In the genomic region with DNA sequence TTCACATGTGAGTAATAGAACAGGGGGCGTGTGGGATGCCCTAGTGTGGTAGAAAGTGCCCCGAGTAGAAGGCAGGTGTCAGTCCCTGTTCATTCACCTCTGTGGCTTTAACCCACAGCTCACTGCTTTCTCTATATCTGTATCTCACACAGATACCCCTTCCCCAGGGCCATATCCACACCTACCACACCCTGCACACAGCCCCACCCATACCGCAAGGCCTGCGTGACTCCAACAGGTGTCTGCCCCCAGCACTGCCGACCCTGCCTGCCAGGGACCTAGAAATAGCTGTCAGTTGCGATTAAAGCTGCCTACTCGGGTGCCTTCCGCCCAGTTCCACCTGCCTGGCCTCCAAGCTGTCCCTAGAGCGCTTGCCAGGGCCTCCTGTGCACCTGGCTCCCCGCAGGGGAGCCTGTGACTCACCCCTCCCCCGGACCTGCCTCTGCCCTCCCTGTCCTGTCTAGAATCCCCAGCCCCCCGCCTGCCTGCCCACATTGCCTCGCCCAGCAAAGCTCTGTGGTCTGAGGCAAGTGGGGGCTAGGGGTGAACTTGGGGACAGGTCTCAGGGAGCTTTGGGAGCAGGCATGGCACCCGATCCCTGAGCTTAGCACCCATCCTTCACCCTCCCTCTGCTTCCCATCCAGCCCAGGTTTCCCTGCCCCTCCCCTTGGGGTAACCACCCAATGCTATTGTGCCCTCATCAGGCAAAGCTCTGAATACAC, we compare ENCODE assay signal across 9 cellular contexts. TPM values are rescaled to one million over a fixed set of nuclear protein-coding genes. Genes with fewer than 3 reads are reported as not detected.
A peak's percentile ranks its signal among the peaks of the same experiment; 100 is the strongest.
DNase-seq lines count a peak whose midpoint lies in the region; ATAC-seq, FAIRE-seq and TF ChIP-seq lines count a peak whose summit lies in the region.
"Had no signal": no experiment of that assay in that cellular context is flagged by ENCODE, and none has a peak within 500 bp of the region (broad histone marks: within the 10 kb centered on the region; RNA-seq: fewer than 3 reads in every experiment).

No MANE protein-coding gene starts in this region.

- ATAC-seq in CD4-positive, alpha-beta T cell (ENCODE audit: poor library complexity) = no peak
- ATAC-seq in GM21529 (IDR thresholded peaks at IDR 0.05; ENCODE audit: unreplicated experiment) (no peak), GM18909 (IDR thresholded peaks at IDR 0.05; ENCODE audit: poor library complexity, unreplicated experiment) (no peak)

- H3K27ac ChIP-seq in CD4-positive, alpha-beta T cell (ENCODE audit: low read depth, low read length) = no peak overlapping the region
- H3K27ac ChIP-seq in SK-N-MC = peak overlapping the region; percentile 48; the same call in 1 of the 2 replicates

- peak overlapping the region; percentile 58 for H3K27ac Mint-ChIP-seq in CD4-positive, alpha-beta T cell

- H3K4me3 ChIP-seq in SK-N-MC = no peak overlapping the region

- H3K27me3 Mint-ChIP-seq in CD4-positive, alpha-beta T cell = no peaks in the 10 kb centered on the region

- POLR2A ChIA-PET in CD4-positive, alpha-beta T cell (lab: Charles Lee) = interaction anchor here (1.3 to 4.6 kb wide), 3 partner anchors 30 to 46 kb away, joined by 5 to 26 read pairs (median 6); a partner anchor contains a TSS

- DNase-seq in CD4-positive, alpha-beta T cell = no peak
- DNase-seq in SK-N-MC (ENCODE audit: low read depth, low spot score) (no peak), islet precursor cell (peak; percentile 67), H54 (ENCODE audit: insufficient read length, low spot score) (no peak), erythroblast (lab: John Stamatoyannopoulos, UW) (no peak)

- TF ChIP-seq RAD21 in Ishikawa (IDR thresholded peaks at IDR 0.05; ENCODE audit: low read depth) = peak; percentile 24; the same call in 1 of the 2 replicates

- no peak for TF ChIP-seq CTCF in CD4-positive, alpha-beta T cell (IDR thresholded peaks at IDR 0.05)

- H3K36me3 ChIP-seq in SK-N-MC (ENCODE audit: insufficient read depth, low read length) = peaks cover 26% of the 10 kb centered on the region

- intact Hi-C loops in CD4-positive, alpha-beta T cell (cut with DNase I, micrococcal nuclease) = no loop called here

- H3K9me3 Mint-ChIP-seq in CD4-positive, alpha-beta T cell = no peaks in the 10 kb centered on the region
- H3K9me3 Mint-ChIP-seq: activated T-helper 1 cell treated with anti-CD3 and anti-CD28 coated beads, Interleukin-12 subunit alpha, Interleukin-12 subunit beta, Interleukin-2, Interleukin-4 antibody, amounts not matched to agents 30 ng/mL and 10 ng/mL and 1 ng/mL, durations not matched to agents 14 hours and 24 hours and 36 hours had no signal

- CTCF ChIA-PET in CD4-positive, alpha-beta T cell (lab: Charles Lee) = interaction anchor here (1.9 to 16.9 kb wide), 3 partner anchors 9 to 44 kb away, joined by 12 to 347 read pairs (median 18); a partner anchor contains a TSS

- H3K4me3 Mint-ChIP-seq in CD4-positive, alpha-beta T cell = no peak overlapping the region
- H3K4me3 Mint-ChIP-seq: activated T-helper 1 cell treated with anti-CD3 and anti-CD28 coated beads, Interleukin-12 subunit alpha, Interleukin-12 subunit beta, Interleukin-2, Interleukin-4 antibody, amounts not matched to agents 30 ng/mL and 10 ng/mL and 1 ng/mL, durations not matched to agents 14 hours and 24 hours and 36 hours had no signal

- TF ChIP-seq POLR2A in H54 (IDR thresholded peaks at IDR 0.05; ENCODE audit: low read depth, low read length) = no peak
- TF ChIP-seq POLR2A in erythroblast (IDR thresholded peaks at IDR 0.05; ENCODE audit: low read length) = no peak

- no peak for FAIRE-seq in H54 (lab: Jason Lieb, UNC)

- H3K4me1 Mint-ChIP-seq in CD4-positive, alpha-beta T cell (ENCODE audit: low read depth) = peaks cover 13% of the 10 kb centered on the region

- peaks cover 54% of the 10 kb centered on the region for H3K36me3 Mint-ChIP-seq in CD4-positive, alpha-beta T cell (ENCODE audit: low read depth)

- H3K27me3 ChIP-seq in CD4-positive, alpha-beta T cell (ENCODE audit: control insufficient read depth, insufficient read depth, low read length) = no peaks in the 10 kb centered on the region

- H3K9me3 ChIP-seq in CD4-positive, alpha-beta T cell (ENCODE audit: control insufficient read depth, low read length) = no peaks in the 10 kb centered on the region
- H3K9me3 ChIP-seq in SK-N-MC (ENCODE audit: low read depth, low read length) = no peaks in the 10 kb centered on the region

- TF ChIP-seq EP300 in Ishikawa (IDR thresholded peaks at IDR 0.05; ENCODE audit: borderline replicate concordance) = peak; percentile 91

- no peak overlapping the region for H3K9ac ChIP-seq in SK-N-MC (ENCODE audit: insufficient read length)

TF ChIP-seq in Ishikawa, 13 proteins besides CTCF, POLR2A, EP300 and RAD21:
- TF ChIP-seq TAF1 (IDR thresholded peaks at IDR 0.05; ENCODE audit: low read depth) (no peak), ZBTB7A (IDR thresholded peaks at IDR 0.05; ENCODE audit: low read depth) (peak; percentile 95), TCF12 (IDR thresholded peaks at IDR 0.05; ENCODE audit: low read depth) (peak; percentile 99), CREB1 (IDR thresholded peaks at IDR 0.05; ENCODE audit: low read depth) (no peak), EGR1 (IDR thresholded peaks at IDR 0.05) (peak; percentile 78), FOXM1 (IDR thresholded peaks at IDR 0.05; ENCODE audit: borderline replicate concordance, low read depth) (peak; percentile 86), CEBPB (IDR thresholded peaks at IDR 0.05) (peak; percentile 10; the same call in 1 of the 2 replicates), NFIC (IDR thresholded peaks at IDR 0.05) (peak; percentile 83), YY1 (IDR thresholded peaks at IDR 0.05; ENCODE audit: low read depth) (0 out of 2 replicates have a peak, but pooled peaks have one; percentile 27), TEAD4 (IDR thresholded peaks at IDR 0.05) (peak; percentile 55)
- TF ChIP-seq, protein P1, sequence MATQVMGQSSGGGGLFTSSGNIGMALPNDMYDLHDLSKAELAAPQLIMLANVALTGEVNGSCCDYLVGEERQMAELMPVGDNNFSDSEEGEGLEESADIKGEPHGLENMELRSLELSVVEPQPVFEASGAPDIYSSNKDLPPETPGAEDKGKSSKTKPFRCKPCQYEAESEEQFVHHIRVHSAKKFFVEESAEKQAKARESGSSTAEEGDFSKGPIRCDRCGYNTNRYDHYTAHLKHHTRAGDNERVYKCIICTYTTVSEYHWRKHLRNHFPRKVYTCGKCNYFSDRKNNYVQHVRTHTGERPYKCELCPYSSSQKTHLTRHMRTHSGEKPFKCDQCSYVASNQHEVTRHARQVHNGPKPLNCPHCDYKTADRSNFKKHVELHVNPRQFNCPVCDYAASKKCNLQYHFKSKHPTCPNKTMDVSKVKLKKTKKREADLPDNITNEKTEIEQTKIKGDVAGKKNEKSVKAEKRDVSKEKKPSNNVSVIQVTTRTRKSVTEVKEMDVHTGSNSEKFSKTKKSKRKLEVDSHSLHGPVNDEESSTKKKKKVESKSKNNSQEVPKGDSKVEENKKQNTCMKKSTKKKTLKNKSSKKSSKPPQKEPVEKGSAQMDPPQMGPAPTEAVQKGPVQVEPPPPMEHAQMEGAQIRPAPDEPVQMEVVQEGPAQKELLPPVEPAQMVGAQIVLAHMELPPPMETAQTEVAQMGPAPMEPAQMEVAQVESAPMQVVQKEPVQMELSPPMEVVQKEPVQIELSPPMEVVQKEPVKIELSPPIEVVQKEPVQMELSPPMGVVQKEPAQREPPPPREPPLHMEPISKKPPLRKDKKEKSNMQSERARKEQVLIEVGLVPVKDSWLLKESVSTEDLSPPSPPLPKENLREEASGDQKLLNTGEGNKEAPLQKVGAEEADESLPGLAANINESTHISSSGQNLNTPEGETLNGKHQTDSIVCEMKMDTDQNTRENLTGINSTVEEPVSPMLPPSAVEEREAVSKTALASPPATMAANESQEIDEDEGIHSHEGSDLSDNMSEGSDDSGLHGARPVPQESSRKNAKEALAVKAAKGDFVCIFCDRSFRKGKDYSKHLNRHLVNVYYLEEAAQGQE (IDR thresholded peaks at IDR 0.05; ENCODE audit: low read depth) = no peak
- TF ChIP-seq, protein P2, sequence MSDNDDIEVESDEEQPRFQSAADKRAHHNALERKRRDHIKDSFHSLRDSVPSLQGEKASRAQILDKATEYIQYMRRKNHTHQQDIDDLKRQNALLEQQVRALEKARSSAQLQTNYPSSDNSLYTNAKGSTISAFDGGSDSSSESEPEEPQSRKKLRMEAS (IDR thresholded peaks at IDR 0.05) = peak; percentile 69
- TF ChIP-seq, protein P3, sequence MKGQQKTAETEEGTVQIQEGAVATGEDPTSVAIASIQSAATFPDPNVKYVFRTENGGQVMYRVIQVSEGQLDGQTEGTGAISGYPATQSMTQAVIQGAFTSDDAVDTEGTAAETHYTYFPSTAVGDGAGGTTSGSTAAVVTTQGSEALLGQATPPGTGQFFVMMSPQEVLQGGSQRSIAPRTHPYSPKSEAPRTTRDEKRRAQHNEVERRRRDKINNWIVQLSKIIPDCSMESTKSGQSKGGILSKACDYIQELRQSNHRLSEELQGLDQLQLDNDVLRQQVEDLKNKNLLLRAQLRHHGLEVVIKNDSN (IDR thresholded peaks at IDR 0.05) = no peak

RNA-seq across cellular contexts. Expression of a gene that starts 38.3 kb away (rescaled TPM):
- total RNA-seq in CD4-positive, alpha-beta T cell = 10 to 100 TPM; 22.8 to 24.2 TPM

RNA-seq across cellular contexts. Expression of a gene that starts 52.6 kb away (rescaled TPM):
- 100 to 1,000 TPM in 1 of 2 experiments, 10 to 100 TPM in 1; 97.8 to 113 TPM for total RNA-seq in CD4-positive, alpha-beta T cell
